ENCODE assay signal across 2 cellular contexts in the genomic region with DNA sequence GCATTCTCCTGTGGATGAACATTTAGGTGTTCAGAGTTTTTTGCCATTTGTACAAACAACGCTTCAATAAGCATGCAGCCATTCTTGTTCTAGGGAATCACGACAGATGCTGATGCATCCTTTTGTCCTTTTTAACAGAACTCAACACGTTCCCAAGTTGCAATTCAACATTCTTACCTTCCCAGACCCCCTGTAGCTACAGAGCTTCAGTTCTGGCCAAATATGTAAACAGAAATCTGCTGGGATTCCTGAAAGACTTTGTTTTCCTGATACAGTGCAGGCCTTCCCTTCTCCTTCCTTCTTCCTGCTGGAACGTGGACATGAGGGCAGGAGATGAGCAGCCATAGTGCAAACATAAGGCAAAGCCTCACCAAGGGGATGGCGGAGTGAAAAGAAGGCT.
TF ChIP-seq lines count a peak whose summit lies in the region.

No MANE protein-coding gene starts in this region.

TF ChIP-seq in GM23338, 12 proteins besides CTCF, POLR2A, EP300 and RAD21 (continues in another document):
- TF ChIP-seq, protein P1, sequence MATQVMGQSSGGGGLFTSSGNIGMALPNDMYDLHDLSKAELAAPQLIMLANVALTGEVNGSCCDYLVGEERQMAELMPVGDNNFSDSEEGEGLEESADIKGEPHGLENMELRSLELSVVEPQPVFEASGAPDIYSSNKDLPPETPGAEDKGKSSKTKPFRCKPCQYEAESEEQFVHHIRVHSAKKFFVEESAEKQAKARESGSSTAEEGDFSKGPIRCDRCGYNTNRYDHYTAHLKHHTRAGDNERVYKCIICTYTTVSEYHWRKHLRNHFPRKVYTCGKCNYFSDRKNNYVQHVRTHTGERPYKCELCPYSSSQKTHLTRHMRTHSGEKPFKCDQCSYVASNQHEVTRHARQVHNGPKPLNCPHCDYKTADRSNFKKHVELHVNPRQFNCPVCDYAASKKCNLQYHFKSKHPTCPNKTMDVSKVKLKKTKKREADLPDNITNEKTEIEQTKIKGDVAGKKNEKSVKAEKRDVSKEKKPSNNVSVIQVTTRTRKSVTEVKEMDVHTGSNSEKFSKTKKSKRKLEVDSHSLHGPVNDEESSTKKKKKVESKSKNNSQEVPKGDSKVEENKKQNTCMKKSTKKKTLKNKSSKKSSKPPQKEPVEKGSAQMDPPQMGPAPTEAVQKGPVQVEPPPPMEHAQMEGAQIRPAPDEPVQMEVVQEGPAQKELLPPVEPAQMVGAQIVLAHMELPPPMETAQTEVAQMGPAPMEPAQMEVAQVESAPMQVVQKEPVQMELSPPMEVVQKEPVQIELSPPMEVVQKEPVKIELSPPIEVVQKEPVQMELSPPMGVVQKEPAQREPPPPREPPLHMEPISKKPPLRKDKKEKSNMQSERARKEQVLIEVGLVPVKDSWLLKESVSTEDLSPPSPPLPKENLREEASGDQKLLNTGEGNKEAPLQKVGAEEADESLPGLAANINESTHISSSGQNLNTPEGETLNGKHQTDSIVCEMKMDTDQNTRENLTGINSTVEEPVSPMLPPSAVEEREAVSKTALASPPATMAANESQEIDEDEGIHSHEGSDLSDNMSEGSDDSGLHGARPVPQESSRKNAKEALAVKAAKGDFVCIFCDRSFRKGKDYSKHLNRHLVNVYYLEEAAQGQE (IDR thresholded peaks at IDR 0.05; ENCODE audit: unreplicated experiment), result no peak
- TF ChIP-seq ZNF331 (CRISPR knock-in tag; IDR thresholded peaks at IDR 0.05; ENCODE audit: low read depth) (no peak), STAT1 (IDR thresholded peaks at IDR 0.05; ENCODE audit: unreplicated experiment) (no peak), POLR2AphosphoS5 (IDR thresholded peaks at IDR 0.05; ENCODE audit: low read depth) (no peak), JUNB (IDR thresholded peaks at IDR 0.05; ENCODE audit: unreplicated experiment) (no peak), EZH2phosphoT487 (IDR thresholded peaks at IDR 0.05; ENCODE audit: unreplicated experiment) (no peak), ZNF114 (CRISPR knock-in tag; IDR thresholded peaks at IDR 0.05) (no peak), CREB1 (CRISPR knock-in tag; IDR thresholded peaks at IDR 0.05; ENCODE audit: low read depth) (no peak)
- TF ChIP-seq, protein P2, sequence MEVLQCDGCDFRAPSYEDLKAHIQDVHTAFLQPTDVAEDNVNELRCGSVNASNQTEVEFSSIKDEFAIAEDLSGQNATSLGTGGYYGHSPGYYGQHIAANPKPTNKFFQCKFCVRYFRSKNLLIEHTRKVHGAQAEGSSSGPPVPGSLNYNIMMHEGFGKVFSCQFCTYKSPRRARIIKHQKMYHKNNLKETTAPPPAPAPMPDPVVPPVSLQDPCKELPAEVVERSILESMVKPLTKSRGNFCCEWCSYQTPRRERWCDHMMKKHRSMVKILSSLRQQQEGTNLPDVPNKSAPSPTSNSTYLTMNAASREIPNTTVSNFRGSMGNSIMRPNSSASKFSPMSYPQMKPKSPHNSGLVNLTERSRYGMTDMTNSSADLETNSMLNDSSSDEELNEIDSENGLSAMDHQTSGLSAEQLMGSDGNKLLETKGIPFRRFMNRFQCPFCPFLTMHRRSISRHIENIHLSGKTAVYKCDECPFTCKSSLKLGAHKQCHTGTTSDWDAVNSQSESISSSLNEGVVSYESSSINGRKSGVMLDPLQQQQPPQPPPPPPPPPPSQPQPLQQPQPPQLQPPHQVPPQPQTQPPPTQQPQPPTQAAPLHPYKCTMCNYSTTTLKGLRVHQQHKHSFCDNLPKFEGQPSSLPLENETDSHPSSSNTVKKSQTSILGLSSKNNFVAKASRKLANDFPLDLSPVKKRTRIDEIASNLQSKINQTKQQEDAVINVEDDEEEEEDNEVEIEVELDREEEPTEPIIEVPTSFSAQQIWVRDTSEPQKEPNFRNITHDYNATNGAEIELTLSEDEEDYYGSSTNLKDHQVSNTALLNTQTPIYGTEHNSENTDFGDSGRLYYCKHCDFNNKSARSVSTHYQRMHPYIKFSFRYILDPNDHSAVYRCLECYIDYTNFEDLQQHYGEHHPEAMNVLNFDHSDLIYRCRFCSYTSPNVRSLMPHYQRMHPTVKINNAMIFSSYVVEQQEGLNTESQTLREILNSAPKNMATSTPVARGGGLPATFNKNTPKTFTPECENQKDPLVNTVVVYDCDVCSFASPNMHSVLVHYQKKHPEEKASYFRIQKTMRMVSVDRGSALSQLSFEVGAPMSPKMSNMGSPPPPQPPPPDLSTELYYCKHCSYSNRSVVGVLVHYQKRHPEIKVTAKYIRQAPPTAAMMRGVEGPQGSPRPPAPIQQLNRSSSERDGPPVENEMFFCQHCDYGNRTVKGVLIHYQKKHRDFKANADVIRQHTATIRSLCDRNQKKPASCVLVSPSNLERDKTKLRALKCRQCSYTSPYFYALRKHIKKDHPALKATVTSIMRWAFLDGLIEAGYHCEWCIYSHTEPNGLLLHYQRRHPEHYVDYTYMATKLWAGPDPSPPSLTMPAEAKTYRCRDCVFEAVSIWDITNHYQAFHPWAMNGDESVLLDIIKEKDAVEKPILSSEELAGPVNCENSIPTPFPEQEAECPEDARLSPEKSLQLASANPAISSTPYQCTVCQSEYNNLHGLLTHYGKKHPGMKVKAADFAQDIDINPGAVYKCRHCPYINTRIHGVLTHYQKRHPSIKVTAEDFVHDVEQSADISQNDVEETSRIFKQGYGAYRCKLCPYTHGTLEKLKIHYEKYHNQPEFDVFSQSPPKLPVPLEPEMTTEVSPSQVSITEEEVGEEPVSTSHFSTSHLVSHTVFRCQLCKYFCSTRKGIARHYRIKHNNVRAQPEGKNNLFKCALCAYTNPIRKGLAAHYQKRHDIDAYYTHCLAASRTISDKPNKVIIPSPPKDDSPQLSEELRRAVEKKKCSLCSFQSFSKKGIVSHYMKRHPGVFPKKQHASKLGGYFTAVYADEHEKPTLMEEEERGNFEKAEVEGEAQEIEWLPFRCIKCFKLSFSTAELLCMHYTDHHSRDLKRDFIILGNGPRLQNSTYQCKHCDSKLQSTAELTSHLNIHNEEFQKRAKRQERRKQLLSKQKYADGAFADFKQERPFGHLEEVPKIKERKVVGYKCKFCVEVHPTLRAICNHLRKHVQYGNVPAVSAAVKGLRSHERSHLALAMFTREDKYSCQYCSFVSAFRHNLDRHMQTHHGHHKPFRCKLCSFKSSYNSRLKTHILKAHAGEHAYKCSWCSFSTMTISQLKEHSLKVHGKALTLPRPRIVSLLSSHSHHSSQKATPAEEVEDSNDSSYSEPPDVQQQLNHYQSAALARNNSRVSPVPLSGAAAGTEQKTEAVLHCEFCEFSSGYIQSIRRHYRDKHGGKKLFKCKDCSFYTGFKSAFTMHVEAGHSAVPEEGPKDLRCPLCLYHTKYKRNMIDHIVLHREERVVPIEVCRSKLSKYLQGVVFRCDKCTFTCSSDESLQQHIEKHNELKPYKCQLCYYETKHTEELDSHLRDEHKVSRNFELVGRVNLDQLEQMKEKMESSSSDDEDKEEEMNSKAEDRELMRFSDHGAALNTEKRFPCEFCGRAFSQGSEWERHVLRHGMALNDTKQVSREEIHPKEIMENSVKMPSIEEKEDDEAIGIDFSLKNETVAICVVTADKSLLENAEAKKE (CRISPR knock-in tag; IDR thresholded peaks at IDR 0.05), result no peak
- TF ChIP-seq, protein P3, sequence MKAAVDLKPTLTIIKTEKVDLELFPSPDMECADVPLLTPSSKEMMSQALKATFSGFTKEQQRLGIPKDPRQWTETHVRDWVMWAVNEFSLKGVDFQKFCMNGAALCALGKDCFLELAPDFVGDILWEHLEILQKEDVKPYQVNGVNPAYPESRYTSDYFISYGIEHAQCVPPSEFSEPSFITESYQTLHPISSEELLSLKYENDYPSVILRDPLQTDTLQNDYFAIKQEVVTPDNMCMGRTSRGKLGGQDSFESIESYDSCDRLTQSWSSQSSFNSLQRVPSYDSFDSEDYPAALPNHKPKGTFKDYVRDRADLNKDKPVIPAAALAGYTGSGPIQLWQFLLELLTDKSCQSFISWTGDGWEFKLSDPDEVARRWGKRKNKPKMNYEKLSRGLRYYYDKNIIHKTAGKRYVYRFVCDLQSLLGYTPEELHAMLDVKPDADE (IDR thresholded peaks at IDR 0.05), result no peak

TF ChIP-seq in H1, 55 proteins besides CTCF, POLR2A, EP300 and RAD21:
- no peak for TF ChIP-seq KDM4A (IDR thresholded peaks at IDR 0.05; ENCODE audit: low read depth, low read length, severe bottlenecking)
- TF ChIP-seq, protein P4, sequence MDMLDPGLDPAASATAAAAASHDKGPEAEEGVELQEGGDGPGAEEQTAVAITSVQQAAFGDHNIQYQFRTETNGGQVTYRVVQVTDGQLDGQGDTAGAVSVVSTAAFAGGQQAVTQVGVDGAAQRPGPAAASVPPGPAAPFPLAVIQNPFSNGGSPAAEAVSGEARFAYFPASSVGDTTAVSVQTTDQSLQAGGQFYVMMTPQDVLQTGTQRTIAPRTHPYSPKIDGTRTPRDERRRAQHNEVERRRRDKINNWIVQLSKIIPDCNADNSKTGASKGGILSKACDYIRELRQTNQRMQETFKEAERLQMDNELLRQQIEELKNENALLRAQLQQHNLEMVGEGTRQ (IDR thresholded peaks at IDR 0.05; ENCODE audit: low read length), result no peak
- TF ChIP-seq BCL11A (IDR thresholded peaks at IDR 0.05; ENCODE audit: low read depth in 2 of 2, low read length in 2 of 2), result no peak
- TF ChIP-seq CHD2 (IDR thresholded peaks at IDR 0.05; ENCODE audit: low read length), result no peak
- no peak for TF ChIP-seq SP1 (IDR thresholded peaks at IDR 0.05; ENCODE audit: low read depth, low read length)
- no peak for TF ChIP-seq RNF2 (IDR thresholded peaks at IDR 0.05; ENCODE audit: borderline replicate concordance, low read depth, low read length, missing control alignments, poor library complexity, severe bottlenecking)
- TF ChIP-seq TEAD4 (IDR thresholded peaks at IDR 0.05; ENCODE audit: low read depth, low read length), result 0 out of 2 replicates have a peak, but pooled peaks have one; percentile 14
- TF ChIP-seq NANOG (IDR thresholded peaks at IDR 0.05; ENCODE audit: insufficient read depth, low read depth, low read length, poor library complexity, severe bottlenecking), result no peak
- no peak for TF ChIP-seq JUN (IDR thresholded peaks at IDR 0.05; ENCODE audit: low read depth, low read length)
- TF ChIP-seq KDM1A (IDR thresholded peaks at IDR 0.05; ENCODE audit: borderline replicate concordance, low read length), result peak; percentile 27; the same call in 1 of the 2 replicates
- no peak for TF ChIP-seq SRF (IDR thresholded peaks at IDR 0.05; ENCODE audit: low read depth, low read length)
- no peak for TF ChIP-seq TAF1 (IDR thresholded peaks at IDR 0.05; ENCODE audit: low read depth, low read length)
- no peak for TF ChIP-seq CBX5 (IDR thresholded peaks at IDR 0.05; ENCODE audit: low read depth, low read length)
- no peak for TF ChIP-seq CTBP2 (IDR thresholded peaks at IDR 0.05; ENCODE audit: borderline replicate concordance, insufficient read depth, insufficient read length, low read length)
- no peak for TF ChIP-seq SIX5 (IDR thresholded peaks at IDR 0.05; ENCODE audit: low read depth, low read length)
TF ChIP-seq in H1: peak in this region for 2.
